ENCODE assay signal across 8 cellular contexts in the genomic region with DNA sequence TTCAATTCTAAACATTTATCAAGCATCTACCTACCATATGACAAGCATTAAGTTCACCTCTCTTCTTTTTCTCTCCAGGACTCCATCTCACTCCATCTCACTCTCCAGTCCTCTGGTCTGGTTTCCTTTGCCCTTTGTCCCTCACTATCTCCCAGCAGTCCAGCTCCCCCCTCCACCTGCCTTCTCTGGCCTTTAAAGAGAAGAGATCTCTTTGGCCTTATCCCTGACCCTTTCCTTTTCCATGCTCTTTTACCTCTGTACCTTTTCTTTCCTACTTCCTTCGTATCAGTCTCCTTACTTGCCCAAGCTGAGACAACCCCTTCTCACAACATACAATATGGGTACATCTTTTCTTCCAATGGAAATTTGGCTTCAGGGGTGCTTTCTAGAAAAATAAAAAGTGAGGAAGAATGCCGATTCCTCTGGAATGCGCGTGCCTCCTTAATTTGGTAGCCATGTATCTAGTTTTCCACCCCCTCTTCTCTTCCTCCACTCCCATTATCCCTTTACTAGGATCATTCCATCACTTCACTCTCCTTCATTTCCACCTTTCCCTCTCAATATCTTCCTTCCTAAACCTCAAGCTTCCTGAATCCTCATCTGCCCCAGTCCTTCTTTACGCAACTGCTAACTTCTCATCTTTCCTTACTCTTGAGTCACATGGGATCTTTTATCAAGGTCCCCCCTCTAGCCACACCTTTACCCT. TPM values are rescaled to one million over a fixed set of nuclear protein-coding genes. Genes with fewer than 3 reads are reported as not detected.
DNase-seq lines count a peak whose midpoint lies in the region; ATAC-seq and TF ChIP-seq lines count a peak whose summit lies in the region.

No MANE protein-coding gene starts in this region.

- ATAC-seq in left lobe of liver (peak; percentile 16), GM18517 (IDR thresholded peaks at IDR 0.05; ENCODE audit: unreplicated experiment) (no peak)

- POLR2A ChIA-PET in AG04449 (lab: Yijun Ruan, JAX), result interaction anchor here (0.6 to 2.4 kb wide), 6 partner anchors 19 to 795 kb away, joined by 3 to 8 read pairs (median 6); a partner anchor contains a TSS

- CTCF ChIA-PET in AG04449 (lab: Yijun Ruan, JAX), result interaction anchor here (1.0 to 2.1 kb wide), 4 partner anchors 13 to 59 kb away, joined by 4 to 7 read pairs (median 6); a partner anchor contains a TSS

- peaks cover 21% of the 10 kb centered on the region for H3K36me3 ChIP-seq in HUES6 (ENCODE audit: control insufficient read depth, insufficient read depth, low read length)
- peaks cover 14 to 16% of the 10 kb centered on the region in 2 donors for H3K36me3 ChIP-seq in ascending aorta
- H3K36me3 ChIP-seq in thymus (ENCODE audit: control insufficient read depth, insufficient read depth), result peaks cover 16% of the 10 kb centered on the region

- TF ChIP-seq CTCF in AG04449 (IDR thresholded peaks at IDR 0.05; ENCODE audit: insufficient read depth, low read length, missing control alignments) (no peak), ascending aorta (IDR thresholded peaks at IDR 0.05) (no peak)

- H3K4me3 ChIP-seq in AG04449 (ENCODE audit: low read depth, low read length) (peak overlapping the region; percentile 97), HUES6 (ENCODE audit: low read depth, low read length) (peak overlapping the region; percentile 90), ascending aorta (peak overlapping the region; percentile 73 to 99), thymus (ENCODE audit: low read length) (peak overlapping the region; percentile 80)

- H3K9ac ChIP-seq in HUES6 (ENCODE audit: low read length), result peak overlapping the region; percentile 89

- peak overlapping the region; percentile 91 for H3K27ac ChIP-seq in HUES6 (ENCODE audit: low read depth, low read length)
- peak overlapping the region; percentile 87 to 92 for H3K27ac ChIP-seq in ascending aorta
- peak overlapping the region; percentile 95 for H3K27ac ChIP-seq in thymus (ENCODE audit: low read depth)

- no peak for DNase-seq in AG04449 (ENCODE audit: low read depth, low spot score)
- DNase-seq in ascending aorta (ENCODE audit: low spot score in 2 of 2), result no peak
- no peak for DNase-seq in left lobe of liver (ENCODE audit: low spot score)
- no peak for DNase-seq in stimulated activated CD4-positive, alpha-beta T cell treated with anti-CD3 and anti-CD28 coated beads, Interleukin-2, amount 100 ng/mL, for 48 hours
- DNase-seq in KBM-7, result no peak

- intact Hi-C loops in ascending aorta (cut with DNase I), result loop anchor here (1.0 to 10.0 kb wide), 7 partner anchors 19 to 1241 kb away; a partner anchor contains a TSS

- in situ Hi-C loops in KBM-7 (cut with MboI; ENCODE audit: low pct_unique_long_range_greater_than_20kb, low sequenced_read_pairs), result no loop called here

- peaks cover 35% of the 10 kb centered on the region; the same call in 1 of the 2 replicates for H3K4me1 ChIP-seq in HUES6 (ENCODE audit: control insufficient read depth, insufficient read depth, low read length)
- H3K4me1 ChIP-seq in ascending aorta, result peaks cover 9 to 27% of the 10 kb centered on the region in 2 donors
- H3K4me1 ChIP-seq in thymus (ENCODE audit: control insufficient read depth, insufficient read depth, low read length), result peaks cover 26% of the 10 kb centered on the region

- 42% methylated on average over 5 of the region's 5 CpGs for WGBS in thymus

- H3K27me3 ChIP-seq in HUES6 (ENCODE audit: control insufficient read depth, insufficient read depth, low read length) (no peaks in the 10 kb centered on the region), ascending aorta (no peaks in the 10 kb centered on the region), thymus (ENCODE audit: control insufficient read depth, insufficient read depth) (no peaks in the 10 kb centered on the region)

- H3K9me3 ChIP-seq in HUES6 (ENCODE audit: control insufficient read depth, insufficient read depth, low read depth, low read length) (no peaks in the 10 kb centered on the region), ascending aorta (no peaks in the 10 kb centered on the region), thymus (ENCODE audit: control insufficient read depth) (no peaks in the 10 kb centered on the region)

RNA-seq across cellular contexts. Expression of a gene that starts 0.7 kb away (rescaled TPM):
- total RNA-seq in ascending aorta (136 TPM), left lobe of liver (32.4 TPM)
- 32.6 TPM for polyA plus RNA-seq in thymus

RNA-seq across cellular contexts. Expression of a gene that starts 1.6 kb away (rescaled TPM):
- total RNA-seq in ascending aorta (73.0 TPM), left lobe of liver (57.3 TPM)
- polyA plus RNA-seq in thymus, result 77.3 TPM

RNA-seq across cellular contexts. Expression of a gene that starts 7.4 kb away (rescaled TPM):
- total RNA-seq in ascending aorta, result 6.1 TPM
- total RNA-seq in left lobe of liver, result 6.0 TPM
- polyA plus RNA-seq in thymus, result 81.3 TPM

RNA-seq across cellular contexts. Expression of a gene that starts 12.2 kb away (rescaled TPM):
- total RNA-seq in ascending aorta (9.4 TPM), left lobe of liver (6.3 TPM)
- 31.9 TPM for polyA plus RNA-seq in thymus

RNA-seq across cellular contexts. Expression of a gene that starts 13.4 kb away (rescaled TPM):
- 18.1 TPM for total RNA-seq in ascending aorta
- total RNA-seq in left lobe of liver, result 26.7 TPM
- polyA plus RNA-seq in thymus, result 76.9 TPM
